ENCODE assay signal across 12 cellular contexts in the genomic region with DNA sequence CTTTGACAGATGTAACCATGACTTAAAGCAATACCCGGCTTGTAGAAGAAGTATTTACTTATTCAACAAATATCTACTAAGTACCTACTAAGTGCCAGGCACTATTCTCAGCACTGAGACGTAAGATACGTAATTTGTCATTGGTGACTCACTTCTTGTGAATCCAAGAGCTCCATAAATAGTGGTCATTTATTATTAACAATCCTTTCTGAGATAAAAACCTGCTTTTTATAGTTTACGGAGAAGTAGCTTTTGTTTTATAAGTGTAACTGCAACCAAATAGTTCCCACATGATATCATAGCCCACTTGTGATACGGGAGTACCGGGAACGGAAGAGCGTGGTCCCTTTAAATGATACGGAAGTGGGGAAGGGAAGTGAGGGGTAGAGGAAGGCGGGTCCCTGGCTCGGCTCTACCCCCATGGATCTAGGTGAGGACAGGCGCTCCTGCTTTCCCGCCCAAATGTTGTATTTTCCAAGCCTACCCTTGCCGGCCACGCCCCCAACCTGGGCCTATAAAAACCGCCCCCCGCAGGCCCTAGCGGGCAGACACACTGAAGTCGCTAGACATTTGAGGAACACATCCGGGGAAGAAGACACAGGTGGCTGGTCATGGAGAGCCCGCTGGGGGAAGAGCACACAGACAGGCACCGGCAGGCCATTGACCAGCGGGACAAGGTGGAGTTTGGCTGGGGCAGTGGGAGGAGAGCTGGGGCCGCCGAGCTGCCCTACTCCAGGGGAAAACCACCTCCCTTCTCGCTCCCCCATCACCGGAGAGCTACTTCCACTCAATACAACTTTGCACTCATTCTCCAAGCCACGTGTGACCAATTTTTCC. TPM values are rescaled to one million over a fixed set of nuclear protein-coding genes. Genes with fewer than 3 reads are reported as not detected.
DNase-seq lines count a peak whose midpoint lies in the region; ATAC-seq and TF ChIP-seq lines count a peak whose summit lies in the region.
"Had no signal": no experiment of that assay in that cellular context is flagged by ENCODE, and none has a peak within 500 bp of the region (broad histone marks: within the 10 kb centered on the region; RNA-seq: fewer than 3 reads in every experiment).

A gene (plus strand): TSS at position 543 of the 837 bp plus-strand sequence.

- H3K27ac ChIP-seq in mammary epithelial cell (ENCODE audit: insufficient read depth, low read depth, low read length): no peak within 1 kb of the TSS
- H3K27ac ChIP-seq in brain microvascular endothelial cell: peak within 1 kb of the TSS; percentile 67
- H3K27ac ChIP-seq in lower lobe of right lung: peak within 1 kb of the TSS; percentile 12
- peak within 1 kb of the TSS; percentile 74 for H3K27ac ChIP-seq in vagina

- no peaks in the 10 kb centered on the region for H3K9me3 ChIP-seq in mammary epithelial cell (replicated peaks; ENCODE audit: insufficient read depth, low read length)
- H3K9me3 ChIP-seq in lower lobe of right lung: no peaks in the 10 kb centered on the region
- no peaks in the 10 kb centered on the region for H3K9me3 ChIP-seq in vagina

- peak within 1 kb of the TSS; percentile 54 for H3K4me3 Mint-ChIP-seq in MCF 10A (ENCODE audit: unreplicated experiment)
- H3K4me3 Mint-ChIP-seq: natural killer cell treated with Interleukin-12 subunit alpha and Interleukin-12 subunit beta and Interleukin-15 and Interleukin-18, amount 100 ng/mL, for 72 hours had no signal

- intact Hi-C loops in MCF 10A (cut with micrococcal nuclease): no loop called here
- intact Hi-C loops in mammary epithelial cell (cut with micrococcal nuclease): no loop called here
- intact Hi-C loops in lower lobe of right lung (cut with DNase I): no loop called here
- intact Hi-C loops in vagina (cut with DNase I): no loop called here

- BruUV-seq in MCF 10A (replicated peaks; lab: Mats Ljungman, UMichigan): no TSS peak
- no TSS peak for BruUV-seq in mammary epithelial cell (replicated peaks; lab: Mats Ljungman, UMichigan)

- 84% methylated on average over 17 of the region's 28 CpGs for WGBS in mammary epithelial cell (ENCODE audit: low coverage, missing lambda C conversion rate)

- peaks cover 52% of the 10 kb centered on the region for H3K27me3 Mint-ChIP-seq in MCF 10A (ENCODE audit: insufficient read depth, unreplicated experiment)
- H3K27me3 Mint-ChIP-seq: natural killer cell treated with Interleukin-12 subunit alpha and Interleukin-12 subunit beta and Interleukin-15 and Interleukin-18, amount 100 ng/mL, for 72 hours had no signal

- no peak for TF ChIP-seq POLR2A in vagina (IDR thresholded peaks at IDR 0.05)

- in situ Hi-C loops in mammary epithelial cell (cut with MboI; ENCODE audit: low sequenced_read_pairs in 2 of 2): no loop called here
- in situ Hi-C loops in brain microvascular endothelial cell (cut with HindIII; ENCODE audit: low pct_ligation_motif_present, low sequenced_read_pairs): no loop called here

- H4K20me1 ChIP-seq in mammary epithelial cell (ENCODE audit: insufficient read depth, low read length): no peaks in the 10 kb centered on the region

- H3K4me3 ChIP-seq in mammary epithelial cell (replicated peaks in 1 of 3; ENCODE audit: insufficient read depth in 1 of 3, low read depth in 2 of 3, low read length in 3 of 3): no peak within 1 kb of the TSS
- peak within 1 kb of the TSS; percentile 42 for H3K4me3 ChIP-seq in brain microvascular endothelial cell (ENCODE audit: low read depth, low read length)
- H3K4me3 ChIP-seq in lower lobe of right lung: no peak within 1 kb of the TSS
- peak within 1 kb of the TSS; percentile 24 to 34 for H3K4me3 ChIP-seq in vagina

- H2AFZ ChIP-seq in mammary epithelial cell (ENCODE audit: low read depth, low read length): no peak within 1 kb of the TSS

- TF ChIP-seq CTCF in MCF 10A (IDR thresholded peaks at IDR 0.05; ENCODE audit: unreplicated experiment): no peak
- no peak for TF ChIP-seq CTCF in mammary epithelial cell (conservative IDR thresholded peaks at IDR 0.05 in 1 of 2, IDR thresholded peaks at IDR 0.05 in 1 of 2; ENCODE audit: extremely low read depth in 1 of 2, insufficient read depth in 1 of 2, low read depth in 1 of 2, low read length in 2 of 2)
- TF ChIP-seq CTCF in brain microvascular endothelial cell (IDR thresholded peaks at IDR 0.05; ENCODE audit: low read depth, low read length, missing control alignments): no peak
- TF ChIP-seq CTCF in lower lobe of right lung (IDR thresholded peaks at IDR 0.05): no peak
- no peak for TF ChIP-seq CTCF in vagina (IDR thresholded peaks at IDR 0.05)

- H3K4me1 ChIP-seq in mammary epithelial cell (ENCODE audit: insufficient read depth, low read length): no peaks in the 10 kb centered on the region
- no peaks in the 10 kb centered on the region for H3K4me1 ChIP-seq in lower lobe of right lung
- H3K4me1 ChIP-seq in vagina: peaks cover 7% of the 10 kb centered on the region

- ATAC-seq in lower lobe of right lung (peak; percentile 56 to 60), HG02840 (IDR thresholded peaks at IDR 0.05; ENCODE audit: low FRiP score, unreplicated experiment) (no peak), GM18873 (IDR thresholded peaks at IDR 0.05; ENCODE audit: low FRiP score, unreplicated experiment) (no peak)
- ATAC-seq: natural killer cell treated with Interleukin-12 subunit alpha and Interleukin-12 subunit beta and Interleukin-15 and Interleukin-18, amount 100 ng/mL, for 72 hours had no signal

- no peak within 1 kb of the TSS for H3K4me2 ChIP-seq in mammary epithelial cell (ENCODE audit: insufficient read depth, low read depth, low read length)

- no peaks in the 10 kb centered on the region for H3K79me2 ChIP-seq in mammary epithelial cell (ENCODE audit: insufficient read depth, low read length)

- dilution Hi-C loops in mammary epithelial cell (cut with HindIII; ENCODE audit: low sequenced_read_pairs): no loop called here

- peaks cover 13% of the 10 kb centered on the region for H3K4me1 Mint-ChIP-seq in MCF 10A (ENCODE audit: insufficient read depth, unreplicated experiment)

- POLR2A ChIA-PET in MCF 10A (lab: Yijun Ruan, JAX): no interaction called here

- H3K9me3 Mint-ChIP-seq in MCF 10A (ENCODE audit: unreplicated experiment): peaks cover 7% of the 10 kb centered on the region
- H3K9me3 Mint-ChIP-seq: natural killer cell treated with Interleukin-12 subunit alpha and Interleukin-12 subunit beta and Interleukin-15 and Interleukin-18, amount 100 ng/mL, for 72 hours had no signal

- no peaks in the 10 kb centered on the region for H3K36me3 Mint-ChIP-seq in MCF 10A (ENCODE audit: insufficient read depth, unreplicated experiment)
- H3K36me3 Mint-ChIP-seq: natural killer cell treated with Interleukin-12 subunit alpha and Interleukin-12 subunit beta and Interleukin-15 and Interleukin-18, amount 100 ng/mL, for 72 hours had no signal

- H3K36me3 ChIP-seq in mammary epithelial cell (ENCODE audit: insufficient read depth, low read length) (no peaks in the 10 kb centered on the region), brain microvascular endothelial cell (replicated peaks) (no peaks in the 10 kb centered on the region), lower lobe of right lung (no peaks in the 10 kb centered on the region), vagina (no peaks in the 10 kb centered on the region)

- H3K27me3 ChIP-seq in mammary epithelial cell (ENCODE audit: insufficient read depth, low read length): peaks cover 2% of the 10 kb centered on the region
- H3K27me3 ChIP-seq in brain microvascular endothelial cell (replicated peaks): no peaks in the 10 kb centered on the region
- no peaks in the 10 kb centered on the region for H3K27me3 ChIP-seq in lower lobe of right lung (ENCODE audit: low read depth)
- no peaks in the 10 kb centered on the region for H3K27me3 ChIP-seq in vagina

- CTCF ChIA-PET in MCF 10A (lab: Yijun Ruan, JAX): interaction anchor here (0.7 kb wide), 1 partner anchor 8 kb away, joined by 3 read pairs; no protein-coding TSS in a partner anchor
- CTCF ChIA-PET in mammary epithelial cell (lab: Charles Lee; ENCODE audit: low non-redundant PET): no interaction called here

- H3K9ac ChIP-seq in mammary epithelial cell (ENCODE audit: insufficient read depth, low read length): no peak within 1 kb of the TSS

- no peak within 1 kb of the TSS for H3K27ac Mint-ChIP-seq in MCF 10A (ENCODE audit: low read depth, unreplicated experiment)
- H3K27ac Mint-ChIP-seq: natural killer cell treated with Interleukin-12 subunit alpha and Interleukin-12 subunit beta and Interleukin-15 and Interleukin-18, amount 100 ng/mL, for 72 hours had no signal

- DNase-seq in MCF 10A (ENCODE audit: unreplicated experiment) (no peak), mammary epithelial cell (no peak), brain microvascular endothelial cell (peak; percentile 39), lower lobe of right lung (no peak), vagina (ENCODE audit: extremely low spot score in 2 of 2) (no peak)
- no peak for DNase-seq in activated CD4-positive, CD25-positive, alpha-beta regulatory T cell treated with anti-CD3 and anti-CD28 coated beads, Interleukin-2, amount 50 U/mL, for 72 hours
- DNase-seq: cortex of kidney had no signal

RNA-seq across cellular contexts. Expression of the gene that starts here (rescaled TPM):
- total RNA-seq in MCF 10A (2022) (not detected in 2 replicates), mammary epithelial cell (not detected), lower lobe of right lung (not detected), vagina (not detected)
- polyA plus RNA-seq in mammary epithelial cell: not detected
- polyA minus RNA-seq in mammary epithelial cell: not detected
- total RNA-seq: HT-29; natural killer cell treated with Interleukin-12 subunit alpha and Interleukin-12 subunit beta and Interleukin-15 and Interleukin-18, amount 100 ng/mL, for 72 hours; T-helper 2 cell treated with Interferon-gamma antibody and Interleukin-4, amounts not matched to agents 100 ng/mL and 5 ng/mL, for 36 hours had no signal

Comparison
In these comparisons a context has a peak if more than half of its experiments do, and no peak if none do; other contexts are left out.
1. Peak in ATAC-seq and H3K27ac ChIP-seq in lower lobe of right lung; RNA of the gene not detected or under 1 TPM.
2. H3K4me3 ChIP-seq: peak in brain microvascular endothelial cell (single experiment) and vagina (2 of 2); none in mammary epithelial cell (0 of 3) and lower lobe of right lung (single experiment).